22 cellular contexts compared by ENCODE assay signal in genomic region chr1:201774224-201774982, GRCh38. TPM values are rescaled to one million over a fixed set of nuclear protein-coding genes. Genes with fewer than 3 reads are reported as not detected.
DNase-seq lines count a peak whose midpoint lies in the region; ATAC-seq, FAIRE-seq and TF ChIP-seq lines count a peak whose summit lies in the region.
"Had no signal": no experiment of that assay in that cellular context is flagged by ENCODE, and none has a peak within 500 bp of the region (broad histone marks: within the 10 kb centered on the region; RNA-seq: fewer than 3 reads in every experiment).

No MANE protein-coding gene starts in this region.

- H3K27me3 ChIP-seq in heart right ventricle: no peaks in the 10 kb centered on the region
- no peaks in the 10 kb centered on the region for H3K27me3 ChIP-seq in bronchial epithelial cell (ENCODE audit: control insufficient read depth, insufficient read depth, low read length)
- no peaks in the 10 kb centered on the region for H3K27me3 ChIP-seq in tibial artery
- H3K27me3 ChIP-seq: hepatocyte, left lung had no signal

- ATAC-seq in heart right ventricle (no peak), Right ventricle myocardium superior (ENCODE audit: poor library complexity) (no peak)
- ATAC-seq: activated naive CD8-positive, alpha-beta T cell treated with anti-CD3 and anti-CD28 coated beads, Interleukin-2, amount 50 U/mL, for 24 hours; GM23338; left lung; natural killer cell; stimulated activated naive CD8-positive, alpha-beta T cell treated with anti-CD3 and anti-CD28 coated beads, Interleukin-15, amount 100 ng/mL, for 72 hours had no signal

- TF ChIP-seq CTCF in heart right ventricle (IDR thresholded peaks at IDR 0.05) (no peak), bronchial epithelial cell (IDR thresholded peaks at IDR 0.05; ENCODE audit: insufficient read depth, low read length, severe bottlenecking) (no peak), tibial artery (IDR thresholded peaks at IDR 0.05) (no peak)

- peaks cover 0 to 19% (median 11%) of the 10 kb centered on the region in 11 donors for H3K9me3 ChIP-seq in heart right ventricle
- H3K9me3 ChIP-seq in tibial artery: peaks cover 0 to 14% (median 0%) of the 10 kb centered on the region in 3 donors

- DNase-seq in heart right ventricle: no peak
- DNase-seq in Right ventricle myocardium superior: no peak
- DNase-seq in bronchial epithelial cell (ENCODE audit: low read depth): peak; percentile 94
- peak; percentile 62 for DNase-seq in hepatic stellate cell (ENCODE audit: low spot score)
- no peak for DNase-seq in tibial artery
- no peak for DNase-seq in activated T-helper 2 cell treated with anti-CD3 and anti-CD28 coated beads, Interferon-gamma antibody, Interleukin-2, Interleukin-4, amounts not matched to agents 10 μg/mL and 5 μg/mL and 100 μg/mL, durations not matched to agents 14 hours and 24 hours and 36 hours (ENCODE audit: low spot score)
- DNase-seq in putamen (ENCODE audit: low spot score): no peak
- no peak for DNase-seq in NCI-H2171 treated with DMSO at 0.1 percent for 48 hours (lab: John Stamatoyannopoulos, UW)
- DNase-seq: activated CD4-positive, alpha-beta T cell treated with anti-CD3 and anti-CD28 coated beads for 4 hours; activated naive CD8-positive, alpha-beta T cell treated with anti-CD3 and anti-CD28 coated beads, Interleukin-2, amount 50 U/mL, for 24 hours; COR-L47; effector memory CD4-positive, alpha-beta T cell; left lung; natural killer cell; NCI-H146; NCI-H69; SHP77; stimulated activated naive CD8-positive, alpha-beta T cell treated with anti-CD3 and anti-CD28 coated beads, Interleukin-15, amount 100 ng/mL, for 72 hours had no signal

- H3K36me3 ChIP-seq in heart right ventricle: peaks cover 0 to 20% (median 0%) of the 10 kb centered on the region in 9 donors
- no peaks in the 10 kb centered on the region for H3K36me3 ChIP-seq in bronchial epithelial cell (ENCODE audit: control insufficient read depth, insufficient read depth, low read length)
- H3K36me3 ChIP-seq in tibial artery: no peaks in the 10 kb centered on the region
- H3K36me3 ChIP-seq: left lung had no signal

- H3K36me3 Mint-ChIP-seq in activated T-helper 2 cell treated with anti-CD3 and anti-CD28 coated beads, Interferon-gamma antibody, Interleukin-2, Interleukin-4, amounts not matched to agents 10 μg/mL and 5 μg/mL and 100 μg/mL, durations not matched to agents 14 hours and 24 hours and 36 hours (ENCODE audit: low read depth): no peaks in the 10 kb centered on the region
- H3K36me3 Mint-ChIP-seq: natural killer cell had no signal

- no peaks in the 10 kb centered on the region for H3K4me1 Mint-ChIP-seq in activated T-helper 2 cell treated with anti-CD3 and anti-CD28 coated beads, Interferon-gamma antibody, Interleukin-2, Interleukin-4, amounts not matched to agents 10 μg/mL and 5 μg/mL and 100 μg/mL, durations not matched to agents 14 hours and 24 hours and 36 hours (ENCODE audit: low read depth)
- H3K4me1 Mint-ChIP-seq: activated naive CD8-positive, alpha-beta T cell treated with anti-CD3 and anti-CD28 coated beads, Interleukin-2, amount 50 U/mL, for 24 hours; GM23338; natural killer cell; stimulated activated naive CD8-positive, alpha-beta T cell treated with anti-CD3 and anti-CD28 coated beads, Interleukin-15, amount 100 ng/mL, for 72 hours had no signal

- H3K4me3 Mint-ChIP-seq in activated T-helper 2 cell treated with anti-CD3 and anti-CD28 coated beads, Interferon-gamma antibody, Interleukin-2, Interleukin-4, amounts not matched to agents 10 μg/mL and 5 μg/mL and 100 μg/mL, durations not matched to agents 14 hours and 24 hours and 36 hours (ENCODE audit: low read depth): no peak overlapping the region
- H3K4me3 Mint-ChIP-seq: activated naive CD8-positive, alpha-beta T cell treated with anti-CD3 and anti-CD28 coated beads, Interleukin-2, amount 50 U/mL, for 24 hours; GM23338; natural killer cell; stimulated activated naive CD8-positive, alpha-beta T cell treated with anti-CD3 and anti-CD28 coated beads, Interleukin-15, amount 100 ng/mL, for 72 hours had no signal

- H3K27me3 Mint-ChIP-seq in activated T-helper 2 cell treated with anti-CD3 and anti-CD28 coated beads, Interferon-gamma antibody, Interleukin-2, Interleukin-4, amounts not matched to agents 10 μg/mL and 5 μg/mL and 100 μg/mL, durations not matched to agents 14 hours and 24 hours and 36 hours (ENCODE audit: low read depth): peaks cover 18% of the 10 kb centered on the region
- H3K27me3 Mint-ChIP-seq: activated naive CD8-positive, alpha-beta T cell treated with anti-CD3 and anti-CD28 coated beads, Interleukin-2, amount 50 U/mL, for 24 hours; stimulated activated naive CD8-positive, alpha-beta T cell treated with anti-CD3 and anti-CD28 coated beads, Interleukin-15, amount 100 ng/mL, for 72 hours had no signal

- H3K27ac Mint-ChIP-seq in activated T-helper 2 cell treated with anti-CD3 and anti-CD28 coated beads, Interferon-gamma antibody, Interleukin-2, Interleukin-4, amounts not matched to agents 10 μg/mL and 5 μg/mL and 100 μg/mL, durations not matched to agents 14 hours and 24 hours and 36 hours: no peak overlapping the region
- H3K27ac Mint-ChIP-seq: activated naive CD8-positive, alpha-beta T cell treated with anti-CD3 and anti-CD28 coated beads, Interleukin-2, amount 50 U/mL, for 24 hours; GM23338; natural killer cell; stimulated activated naive CD8-positive, alpha-beta T cell treated with anti-CD3 and anti-CD28 coated beads, Interleukin-15, amount 100 ng/mL, for 72 hours had no signal

- H3K9me3 Mint-ChIP-seq in activated T-helper 2 cell treated with anti-CD3 and anti-CD28 coated beads, Interferon-gamma antibody, Interleukin-2, Interleukin-4, amounts not matched to agents 10 μg/mL and 5 μg/mL and 100 μg/mL, durations not matched to agents 14 hours and 24 hours and 36 hours: no peaks in the 10 kb centered on the region
- H3K9me3 Mint-ChIP-seq: natural killer cell had no signal

- peaks cover 3 to 97% (median 75%) of the 10 kb centered on the region in 9 donors for H3K4me1 ChIP-seq in heart right ventricle
- H3K4me1 ChIP-seq in tibial artery: peaks cover 0 to 78% (median 32%) of the 10 kb centered on the region in 4 donors

- H3K4me3 ChIP-seq in heart right ventricle (no peak overlapping the region), bronchial epithelial cell (ENCODE audit: low read depth, low read length) (no peak overlapping the region), tibial artery (no peak overlapping the region)
- H3K4me3 ChIP-seq: GM23338, hepatocyte, left lung, skin epidermis had no signal

- FAIRE-seq in bronchial epithelial cell (lab: Jason Lieb, UNC): no peak

- H3K27ac ChIP-seq in heart right ventricle (peak overlapping the region; percentile 1 to 84 (median 50)), tibial artery (peak overlapping the region; percentile 65 to 72)
- H3K27ac ChIP-seq: hepatocyte, KMS-11, left lung had no signal

- intact Hi-C loops in heart right ventricle (cut with DNase I): no loop called here
- intact Hi-C loops in Right ventricle myocardium superior (cut with DNase I): no loop called here
- intact Hi-C loops in tibial artery (cut with DNase I; ENCODE audit: low total_unique reads): no loop called here
- intact Hi-C loops in activated T-helper 2 cell treated with anti-CD3 and anti-CD28 coated beads, Interferon-gamma antibody, Interleukin-2, Interleukin-4, amounts not matched to agents 10 μg/mL and 5 μg/mL and 100 μg/mL, durations not matched to agents 14 hours and 24 hours and 36 hours (cut with micrococcal nuclease): no loop called here

- WGBS in heart right ventricle, 2 donors: 59 to 72% methylated on average over 4 of the region's 4 CpGs

RNA-seq across cellular contexts. Expression of gene IPO9, which starts 54.6 kb away (rescaled TPM):
- total RNA-seq in heart right ventricle: 10 to 100 TPM; 21.9 to 31.4 (median 27.2) TPM
- 10 to 100 TPM; 12.0 to 12.9 TPM for polyA plus RNA-seq in heart right ventricle
- 17.2 TPM for total RNA-seq in Right ventricle myocardium superior
- 10.3 and 14.0 TPM in 2 replicates for total RNA-seq in bronchial epithelial cell
- total RNA-seq in activated T-helper 2 cell treated with anti-CD3 and anti-CD28 coated beads, Interferon-gamma antibody, Interleukin-2, Interleukin-4, amounts not matched to agents 10 μg/mL and 5 μg/mL and 100 μg/mL, durations not matched to agents 14 hours and 24 hours and 36 hours: 64.7 and 66.7 TPM in 2 replicates

Comparison
In these comparisons a context has a peak if more than half of its experiments do, and no peak if none do; other contexts are left out.
1. DNase-seq: peak in bronchial epithelial cell (single experiment) and hepatic stellate cell (single experiment); none in heart right ventricle (0 of 2), Right ventricle myocardium superior (single experiment), tibial artery (0 of 2), activated T-helper 2 cell treated with anti-CD3 and anti-CD28 coated beads, Interferon-gamma antibody, Interleukin-2, Interleukin-4, amounts not matched to agents 10 μg/mL and 5 μg/mL and 100 μg/mL, durations not matched to agents 14 hours and 24 hours and 36 hours (single experiment), putamen (single experiment) and NCI-H2171 treated with DMSO at 0.1 percent for 48 hours (single experiment).